Comparison of ENCODE assay signal across 24 cellular contexts in genomic region chr12:105337391-105337790, GRCh38. TPM values are rescaled to one million over a fixed set of nuclear protein-coding genes. Genes with fewer than 3 reads are reported as not detected.
DNase-seq lines count a peak whose midpoint lies in the region; ATAC-seq, FAIRE-seq and TF ChIP-seq lines count a peak whose summit lies in the region.
"Had no signal": no experiment of that assay in that cellular context is flagged by ENCODE, and none has a peak within 500 bp of the region (broad histone marks: within the 10 kb centered on the region; RNA-seq: fewer than 3 reads in every experiment).

No MANE protein-coding gene starts in this region.

- H3K79me2 ChIP-seq in GM12878 (ENCODE audit: control insufficient read depth, insufficient read depth, low read length) = peaks cover 69% of the 10 kb centered on the region

- no peaks in the 10 kb centered on the region for H3K27me3 ChIP-seq in GM12878 (replicated peaks in 1 of 2; ENCODE audit: control insufficient read depth in 2 of 2, insufficient read depth in 2 of 2, low read length in 1 of 2)
- H3K27me3 ChIP-seq: MG63, right lobe of liver, uterus had no signal

- H3K9ac ChIP-seq in GM12878 (ENCODE audit: control insufficient read depth, insufficient read depth, low read length) = no peak overlapping the region

- 99% methylated on average over 3 of the region's 3 CpGs for WGBS in GM12878 (ENCODE audit: insufficient coverage, insufficient replicate concordance, low lambda C conversion rate, missing lambda C conversion rate)

- no peaks in the 10 kb centered on the region for H4K20me1 ChIP-seq in GM12878 (ENCODE audit: control insufficient read depth, insufficient read depth)

- no TSS peak for BruUV-seq in GM12878 (replicated peaks; lab: Mats Ljungman, UMichigan)

- SMC1A ChIA-PET in GM12878 (lab: Charles Lee; ENCODE audit: uncharacterized antibody, unreplicated experiment) = interaction anchor here (0.8 to 7.9 kb wide), 5 partner anchors 7 to 43 kb away, joined by 3 to 102 read pairs (median 14); no protein-coding TSS in a partner anchor

- H3K36me3 ChIP-seq in GM12878 (ENCODE audit: control insufficient read depth in 2 of 2, insufficient read depth in 2 of 2, low read length in 1 of 2) = no peaks in the 10 kb centered on the region; a peak in 2 of 4 replicates
- H3K36me3 ChIP-seq: right lobe of liver, uterus had no signal

- RAD21 ChIA-PET in GM12878 (lab: Charles Lee; ENCODE audit: unreplicated experiment) = no interaction called here

- H3K27ac Mint-ChIP-seq in activated CD4-positive, alpha-beta T cell treated with anti-CD3 and anti-CD28 coated beads, Interleukin-2, amount 10 ng/mL, durations not matched to agents 7 days and 5 days = peak overlapping the region; percentile 38
- peak overlapping the region; percentile 21 for H3K27ac Mint-ChIP-seq in progenitor cell of endocrine pancreas

- no peak for TF ChIP-seq RAD21 in GM12878 (IDR thresholded peaks at IDR 0.05; ENCODE audit: insufficient read depth, low read depth, low read length)

- H3K4me3 Mint-ChIP-seq in activated CD4-positive, alpha-beta T cell treated with anti-CD3 and anti-CD28 coated beads, Interleukin-2, amount 10 ng/mL, durations not matched to agents 7 days and 5 days = no peak overlapping the region
- H3K4me3 Mint-ChIP-seq in progenitor cell of endocrine pancreas (ENCODE audit: low read depth) = no peak overlapping the region

- H3K4me1 ChIP-seq in GM12878 (ENCODE audit: control insufficient read depth, insufficient read depth, low read length) = peaks cover 13% of the 10 kb centered on the region
- H3K4me1 ChIP-seq: right lobe of liver, uterus had no signal

- no peak overlapping the region for H2AFZ ChIP-seq in GM12878 (ENCODE audit: control insufficient read depth, low read depth, low read length)

- no peak for TF ChIP-seq CTCF in GM12878 (IDR thresholded peaks at IDR 0.05 in 2 of 3, conservative IDR thresholded peaks at IDR 0.05 in 1 of 3; ENCODE audit: control insufficient read depth in 2 of 3, extremely low read depth in 1 of 3, insufficient read depth in 1 of 3, low read depth in 3 of 3, low read length in 3 of 3)
- TF ChIP-seq CTCF in progenitor cell of endocrine pancreas (IDR thresholded peaks at IDR 0.05; ENCODE audit: unreplicated experiment) = no peak

- POLR2A ChIA-PET in activated CD4-positive, alpha-beta T cell treated with anti-CD3 and anti-CD28 coated beads, Interleukin-2, amount 10 ng/mL, durations not matched to agents 7 days and 5 days (lab: Charles Lee) = no interaction called here
- POLR2A ChIA-PET in GM12878 (lab: Charles Lee) = interaction anchor here (1.0 to 1.4 kb wide), 2 partner anchors 10 to 21 kb away, joined by 3 to 5 read pairs; no protein-coding TSS in a partner anchor

- H3K4me3 ChIP-seq in GM12878 = no peak overlapping the region
- H3K4me3 ChIP-seq: HAP-1, MG63, right lobe of liver, SK-N-MC, uterus had no signal

- H3K27me3 Mint-ChIP-seq in activated CD4-positive, alpha-beta T cell treated with anti-CD3 and anti-CD28 coated beads, Interleukin-2, amount 10 ng/mL, durations not matched to agents 7 days and 5 days = no peaks in the 10 kb centered on the region
- H3K27me3 Mint-ChIP-seq in progenitor cell of endocrine pancreas = no peaks in the 10 kb centered on the region

- H3K36me3 Mint-ChIP-seq in activated CD4-positive, alpha-beta T cell treated with anti-CD3 and anti-CD28 coated beads, Interleukin-2, amount 10 ng/mL, durations not matched to agents 7 days and 5 days (ENCODE audit: low read depth) = peaks cover 80% of the 10 kb centered on the region
- H3K36me3 Mint-ChIP-seq in progenitor cell of endocrine pancreas (ENCODE audit: insufficient read depth) = peaks cover 39% of the 10 kb centered on the region

- no peak for FAIRE-seq in GM12878 (lab: Jason Lieb, UNC)
- FAIRE-seq: A204.1, endometrium had no signal

- TF ChIP-seq EP300 in GM12878 (IDR thresholded peaks at IDR 0.05; ENCODE audit: borderline replicate concordance in 1 of 2, control insufficient read depth in 1 of 2, low read depth in 2 of 2, low read length in 2 of 2) = no peak

- H3K4me1 Mint-ChIP-seq in activated CD4-positive, alpha-beta T cell treated with anti-CD3 and anti-CD28 coated beads, Interleukin-2, amount 10 ng/mL, durations not matched to agents 7 days and 5 days = peaks cover 67% of the 10 kb centered on the region
- H3K4me1 Mint-ChIP-seq in progenitor cell of endocrine pancreas (ENCODE audit: low read depth) = peaks cover 44% of the 10 kb centered on the region

- DNase-seq in activated CD4-positive, alpha-beta T cell treated with anti-CD3 and anti-CD28 coated beads, Interleukin-2, amount 10 ng/mL, durations not matched to agents 7 days and 5 days = no peak
- no peak for DNase-seq in activated CD4-positive, alpha-beta T cell treated with anti-CD3 and anti-CD28 coated beads for 1 hour
- DNase-seq in NOMO-1 treated with dmso at 0.1 percent for 144 hours (lab: John Stamatoyannopoulos, UW; ENCODE audit: unreplicated experiment) (peak; percentile 42), GM12878 (ENCODE audit: low read depth, low spot score) (no peak), progenitor cell of endocrine pancreas (ENCODE audit: low spot score, unreplicated experiment) (no peak), GM19238 (ENCODE audit: insufficient read length, low spot score) (no peak), iPS-NIHi7 (ENCODE audit: extremely low spot score) (no peak)
- DNase-seq: activated CD8-positive, alpha-beta memory T cell treated with anti-CD3 and anti-CD28 coated beads for 24 hours; activated effector memory CD4-positive, alpha-beta T cell treated with anti-CD3 and anti-CD28 coated beads, Interleukin-2, amount 50 U/mL, for 16 hours; anterior cingulate cortex; C1 segment of cervical spinal cord; DMS53; MG63; NCI-H2081; NCI-H524; PC-3; right lobe of liver; uterus had no signal

- peaks cover 25% of the 10 kb centered on the region for H3K9me3 Mint-ChIP-seq in activated CD4-positive, alpha-beta T cell treated with anti-CD3 and anti-CD28 coated beads, Interleukin-2, amount 10 ng/mL, durations not matched to agents 7 days and 5 days
- peaks cover 13% of the 10 kb centered on the region for H3K9me3 Mint-ChIP-seq in progenitor cell of endocrine pancreas (ENCODE audit: low read depth)

- TF ChIP-seq POLR2A in GM12878 (IDR thresholded peaks at IDR 0.05; ENCODE audit: low read depth, low read length) = no peak

- CTCF ChIA-PET in activated CD4-positive, alpha-beta T cell treated with anti-CD3 and anti-CD28 coated beads, Interleukin-2, amount 10 ng/mL, durations not matched to agents 7 days and 5 days (lab: Charles Lee) = interaction anchor here (1.7 kb wide), 1 partner anchor 37 kb away, joined by 5 read pairs; no protein-coding TSS in a partner anchor
- CTCF ChIA-PET in GM12878 (lab: Yijun Ruan, JAX) = interaction anchor here (1.0 to 6.5 kb wide), 2 partner anchors 11 to 18 kb away, joined by 3 to 38 read pairs; no protein-coding TSS in a partner anchor

- H3K4me2 ChIP-seq in GM12878 (ENCODE audit: control insufficient read depth, insufficient read depth) = peak overlapping the region; percentile 3; the same call in 1 of the 2 replicates

- ATAC-seq in GM12878 (peak; percentile 50), GM19455 (IDR thresholded peaks at IDR 0.05; ENCODE audit: unreplicated experiment) (no peak)
- ATAC-seq: left lobe of liver, PC-3, right lobe of liver had no signal

- no peak overlapping the region for H3K27ac ChIP-seq in GM12878 (ENCODE audit: control insufficient read depth, insufficient read depth)
- H3K27ac ChIP-seq: right lobe of liver, SK-N-MC, uterus had no signal

- peaks cover 16% of the 10 kb centered on the region for H3K9me3 ChIP-seq in GM12878 (replicated peaks; ENCODE audit: control insufficient read depth, insufficient read depth, low read length)
- H3K9me3 ChIP-seq: right lobe of liver had no signal

- in situ Hi-C loops in GM12878 (cut with MboI) = no loop called here

- intact Hi-C loops in GM12878 (cut with micrococcal nuclease; ENCODE audit: unreplicated experiment) = no loop called here

TF ChIP-seq in GM12878, 131 proteins besides CTCF, POLR2A, EP300 and RAD21 (continues in another document):
- TF ChIP-seq RUNX3 (IDR thresholded peaks at IDR 0.05; ENCODE audit: low read length) (no peak), CHD2 (IDR thresholded peaks at IDR 0.05; ENCODE audit: borderline replicate concordance, low read depth, low read length) (no peak), FOXK2 (IDR thresholded peaks at IDR 0.05) (no peak), KLF5 (IDR thresholded peaks at IDR 0.05; ENCODE audit: partially characterized antibody) (no peak), ESRRA (IDR thresholded peaks at IDR 0.05; ENCODE audit: low read length) (no peak)
- TF ChIP-seq, protein P1, sequence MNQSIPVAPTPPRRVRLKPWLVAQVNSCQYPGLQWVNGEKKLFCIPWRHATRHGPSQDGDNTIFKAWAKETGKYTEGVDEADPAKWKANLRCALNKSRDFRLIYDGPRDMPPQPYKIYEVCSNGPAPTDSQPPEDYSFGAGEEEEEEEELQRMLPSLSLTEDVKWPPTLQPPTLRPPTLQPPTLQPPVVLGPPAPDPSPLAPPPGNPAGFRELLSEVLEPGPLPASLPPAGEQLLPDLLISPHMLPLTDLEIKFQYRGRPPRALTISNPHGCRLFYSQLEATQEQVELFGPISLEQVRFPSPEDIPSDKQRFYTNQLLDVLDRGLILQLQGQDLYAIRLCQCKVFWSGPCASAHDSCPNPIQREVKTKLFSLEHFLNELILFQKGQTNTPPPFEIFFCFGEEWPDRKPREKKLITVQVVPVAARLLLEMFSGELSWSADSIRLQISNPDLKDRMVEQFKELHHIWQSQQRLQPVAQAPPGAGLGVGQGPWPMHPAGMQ (IDR thresholded peaks at IDR 0.05; ENCODE audit: borderline replicate concordance) = no peak

RNA-seq across cellular contexts. Expression of gene C12orf75, which starts 6.9 kb away (rescaled TPM):
- 100 to 1,000 TPM; 160 to 210 TPM for total RNA-seq in activated CD4-positive, alpha-beta T cell treated with anti-CD3 and anti-CD28 coated beads, Interleukin-2, amount 10 ng/mL, durations not matched to agents 7 days and 5 days
- 40.0 and 42.0 TPM in 2 replicates for total RNA-seq in GM12878 (2013; cell fraction: nucleolus; rRNA removed)
- total RNA-seq in GM12878 (2014; rRNA removed) = 154 and 174 TPM in 2 replicates
- total RNA-seq in GM12878 (2014; rRNA removed; fragmentation: Illumina TruSeq; extraction: Trizol) = 160 and 164 TPM in 2 replicates
- total RNA-seq in GM12878 (2021) = 171 and 172 TPM in 2 replicates
- 52.2 TPM for polyA plus RNA-seq in GM12878 (2011; ENCODE audit: low read depth)
- 150 and 222 TPM in 2 replicates for polyA plus RNA-seq in GM12878 (2011; rRNA removed)
- 70.9 and 74.3 TPM in 2 replicates for polyA plus RNA-seq in GM12878 (2011; cell fraction: cytosol; rRNA removed)
- polyA plus RNA-seq in GM12878 (2011; cell fraction: nucleus; rRNA removed) = 41.2 and 46.2 TPM in 2 replicates
- 55.8 and 75.4 TPM in 2 replicates for polyA plus RNA-seq in GM12878 (2012)
- 184 and 205 TPM in 2 replicates for polyA plus RNA-seq in GM12878 (2014; fragmentation: Illumina TruSeq; extraction: Trizol)
- 10 to 100 TPM; 40.7 to 84.7 TPM for polyA plus RNA-seq in GM12878 (2014; fragmentation: Nextera tagmentation; extraction: Ambion mirVana)
- polyA plus RNA-seq in GM12878 (2014; rRNA removed) = 107 and 124 TPM in 2 replicates
- 100 to 1,000 TPM; 399 to 411 TPM for polyA plus RNA-seq in GM12878 (2016; fragmentation: Nextera tagmentation; extraction: Ambion mirVana)
- 43.8 and 53.7 TPM in 2 replicates for polyA minus RNA-seq in GM12878 (2011; rRNA and poly(A)+ RNA removed)
- polyA minus RNA-seq in GM12878 (2011; cell fraction: cytosol; rRNA and poly(A)+ RNA removed) = 23.0 and 31.3 TPM in 2 replicates
- 18.0 and 35.2 TPM in 2 replicates for polyA minus RNA-seq in GM12878 (2011; cell fraction: nucleus; rRNA and poly(A)+ RNA removed)
- total RNA-seq in progenitor cell of endocrine pancreas = 228 and 231 TPM in 2 replicates
